ENCODE assay signal across 25 cellular contexts in genomic region chr5:64722588-64722987, GRCh38. TPM values are rescaled to one million over a fixed set of nuclear protein-coding genes. Genes with fewer than 3 reads are reported as not detected.
DNase-seq lines count a peak whose midpoint lies in the region; ATAC-seq, FAIRE-seq and TF ChIP-seq lines count a peak whose summit lies in the region.
"Had no signal": no experiment of that assay in that cellular context is flagged by ENCODE, and none has a peak within 500 bp of the region (broad histone marks: within the 10 kb centered on the region; RNA-seq: fewer than 3 reads in every experiment).

No MANE protein-coding gene starts in this region.

- 85% methylated on average over 3 of the region's 3 CpGs; no CpG with 5 or more reads in 1 of the 2 experiments for WGBS in H1 (ENCODE audit: extremely low coverage in 1 of 2, insufficient coverage in 1 of 2, insufficient read length in 1 of 2, insufficient replicate concordance in 2 of 2, low coverage in 1 of 2, low lambda C conversion rate in 2 of 2, missing lambda C conversion rate in 1 of 2), 2 experiments

- no TSS peak for BruUV-seq in Caco-2 (replicated peaks; lab: Mats Ljungman, UMichigan)

- H3K79me1 ChIP-seq in H1 (ENCODE audit: low read depth, low read length) = no peaks in the 10 kb centered on the region

- no peak overlapping the region for H2BK120ac ChIP-seq in H1 (replicated peaks; ENCODE audit: low read depth, low read length)

- TF ChIP-seq EP300 in H1 (IDR thresholded peaks at IDR 0.05; ENCODE audit: borderline replicate concordance in 1 of 2, low read depth in 2 of 2, low read length in 2 of 2) = no peak

- TF ChIP-seq RAD21 in H1 (IDR thresholded peaks at IDR 0.05 in 1 of 2, conservative IDR thresholded peaks at IDR 0.05 in 1 of 2; ENCODE audit: low read depth in 2 of 2, low read length in 2 of 2) = no peak

- TF ChIP-seq CTCF in H1 (IDR thresholded peaks at IDR 0.05; ENCODE audit: control extremely low read depth in 1 of 3, insufficient read depth in 1 of 3, low read depth in 1 of 3, low read length in 3 of 3) = no peak
- TF ChIP-seq CTCF in Caco-2 (IDR thresholded peaks at IDR 0.05; ENCODE audit: insufficient read depth in 1 of 2, low read depth in 1 of 2, low read length in 1 of 2, severe bottlenecking in 1 of 2, unreplicated experiment in 1 of 2) = no peak

- no peak overlapping the region for H4K91ac ChIP-seq in H1 (replicated peaks; ENCODE audit: insufficient read length, low read length)

- H3K23ac ChIP-seq in H1 (ENCODE audit: insufficient read length) = no peak overlapping the region

- H3K23me2 ChIP-seq in H1 (ENCODE audit: low read depth, low read length) = no peaks in the 10 kb centered on the region

- no peak for TF ChIP-seq POLR2A in H1 (IDR thresholded peaks at IDR 0.05; ENCODE audit: control extremely low read depth in 1 of 2, low read depth in 2 of 2, low read length in 2 of 2)

- H4K5ac ChIP-seq in H1 (ENCODE audit: insufficient read length, low read depth, low read length) = no peak overlapping the region

- H3K36me3 ChIP-seq in HUES6 (ENCODE audit: control insufficient read depth, insufficient read depth, low read length) (peaks cover 43% of the 10 kb centered on the region), H1 (ENCODE audit: control insufficient read depth in 2 of 4, insufficient read depth in 4 of 4, low read length in 3 of 4) (peaks cover 0 to 24% (median 3%) of the 10 kb centered on the region in 4 experiments; a peak in 5 of 8 replicates), Caco-2 (ENCODE audit: control insufficient read depth, insufficient read depth, low read length) (no peaks in the 10 kb centered on the region; the same call in 1 of the 2 replicates)

- no peak overlapping the region for H4K8ac ChIP-seq in H1 (ENCODE audit: extremely low read depth, insufficient read depth, low read length)

- H3K56ac ChIP-seq in H1 (replicated peaks; ENCODE audit: insufficient read length, low read depth, low read length) = no peak overlapping the region

- POLR2A ChIA-PET in H1 (lab: Charles Lee; ENCODE audit: partially characterized antibody) = interaction anchor here (0.9 to 1.2 kb wide), 2 partner anchors 45 to 46 kb away, joined by 3 to 5 read pairs; partner anchors contain the start of genes CWC27 and SREK1IP1
- POLR2A ChIA-PET in Caco-2 (lab: Charles Lee) = no interaction called here

- ATAC-seq in activated naive CD4-positive, alpha-beta T cell treated with anti-CD3 and anti-CD28 coated beads, Interleukin-2, amount 50 U/mL, for 72 hours = no peak
- ATAC-seq in sciatic nerve = no peak
- ATAC-seq: HepG2 had no signal

- no peak overlapping the region for H3K4me3 Mint-ChIP-seq in Caco-2 (ENCODE audit: unreplicated experiment)
- H3K4me3 Mint-ChIP-seq: CD4-positive, CD25-positive, alpha-beta regulatory T cell; CD8-positive, alpha-beta memory T cell; IgD-negative memory B cell had no signal

- H3K27me3 ChIP-seq in HUES6 (ENCODE audit: control insufficient read depth, insufficient read depth, low read length) (no peaks in the 10 kb centered on the region), H1 (replicated peaks in 1 of 4; ENCODE audit: control insufficient read depth in 3 of 4, extremely low read depth in 1 of 4, insufficient read depth in 3 of 4, low read length in 3 of 4) (no peaks in the 10 kb centered on the region), Caco-2 (replicated peaks; ENCODE audit: control insufficient read depth, insufficient read depth, low read length) (no peaks in the 10 kb centered on the region)
- H3K27me3 ChIP-seq: BE2C had no signal

- DNase-seq in H1 (ENCODE audit: low read depth in 1 of 2, low spot score in 2 of 2) (no peak), Caco-2 (no peak), sciatic nerve (ENCODE audit: low spot score) (no peak)
- DNase-seq in activated naive CD4-positive, alpha-beta T cell treated with anti-CD3 and anti-CD28 coated beads, Interleukin-2, amount 50 U/mL, for 72 hours (ENCODE audit: low spot score in 2 of 2) = no peak
- no peak for DNase-seq in effector CD8-positive, alpha-beta T cell (lab: John Stamatoyannopoulos, UW)
- DNase-seq: ACHN; BE2C; C1 segment of cervical spinal cord; CD4-positive, CD25-positive, alpha-beta regulatory T cell; CD8-positive, alpha-beta memory T cell; DMS153; DMS79; GDM1; GOT3; KBM-7 had no signal

- H3K9ac ChIP-seq in HUES6 (ENCODE audit: low read length) = no peak overlapping the region
- no peak overlapping the region for H3K9ac ChIP-seq in H1 (replicated peaks in 1 of 4; ENCODE audit: extremely low read depth in 1 of 4, low read depth in 3 of 4, low read length in 3 of 4)

- H2BK15ac ChIP-seq in H1 (ENCODE audit: low read length) = no peak overlapping the region

- intact Hi-C loops in Caco-2 (cut with micrococcal nuclease; ENCODE audit: unreplicated experiment) = no loop called here
- intact Hi-C loops in sciatic nerve (cut with DNase I) = no loop called here

- peak overlapping the region; percentile 62; the same call in 1 of the 2 replicates for H3K27ac ChIP-seq in HUES6 (ENCODE audit: low read depth, low read length)
- no peak overlapping the region for H3K27ac ChIP-seq in H1 (ENCODE audit: low read depth, low read length)

- H3K9me3 Mint-ChIP-seq in activated naive CD4-positive, alpha-beta T cell treated with anti-CD3 and anti-CD28 coated beads, Interleukin-2, amount 50 U/mL, for 72 hours = peaks cover 0 to 4% of the 10 kb centered on the region in 2 donors
- H3K9me3 Mint-ChIP-seq in Caco-2 (ENCODE audit: unreplicated experiment) = no peaks in the 10 kb centered on the region
- H3K9me3 Mint-ChIP-seq: CD8-positive, alpha-beta memory T cell; IgD-negative memory B cell had no signal

- no peaks in the 10 kb centered on the region for H3K79me2 ChIP-seq in H1 (ENCODE audit: control insufficient read depth in 1 of 2, insufficient read depth in 2 of 2, low read length in 2 of 2)

- H3K36me3 Mint-ChIP-seq in activated naive CD4-positive, alpha-beta T cell treated with anti-CD3 and anti-CD28 coated beads, Interleukin-2, amount 50 U/mL, for 72 hours = peaks cover 0 to 11% of the 10 kb centered on the region in 2 donors
- H3K36me3 Mint-ChIP-seq in Caco-2 (ENCODE audit: insufficient read depth, unreplicated experiment) = peaks cover 4% of the 10 kb centered on the region

- no peaks in the 10 kb centered on the region for H3K4me1 Mint-ChIP-seq in Caco-2 (ENCODE audit: low read depth, unreplicated experiment)
- H3K4me1 Mint-ChIP-seq: CD8-positive, alpha-beta memory T cell; IgD-negative memory B cell had no signal

- no peak overlapping the region for H3K4ac ChIP-seq in H1 (replicated peaks; ENCODE audit: insufficient read length, low read depth, low read length)

- H2AK5ac ChIP-seq in H1 (ENCODE audit: low read depth, low read length) = no peak overlapping the region

- H4K20me1 ChIP-seq in H1 (replicated peaks in 1 of 2; ENCODE audit: control insufficient read depth in 1 of 2, insufficient read depth in 2 of 2, low read length in 2 of 2) = no peaks in the 10 kb centered on the region

- H2BK12ac ChIP-seq in H1 (ENCODE audit: low read depth, low read length) = no peak overlapping the region

- FAIRE-seq in H1 (lab: Jason Lieb, UNC) (no peak), islet of Langerhans (lab: Jason Lieb, UNC) (peak; percentile 92)
- FAIRE-seq: A204.1, GM12892, GM18507, HepG2 had no signal

- H3K9me3 ChIP-seq in HUES6 (ENCODE audit: control insufficient read depth, insufficient read depth, low read depth, low read length) (no peaks in the 10 kb centered on the region), H1 (ENCODE audit: insufficient read depth in 2 of 2, low read depth in 1 of 2, low read length in 1 of 2) (no peaks in the 10 kb centered on the region), Caco-2 (no peaks in the 10 kb centered on the region)
- H3K9me3 ChIP-seq: BE2C, HAP-1 had no signal

- CTCF ChIA-PET in H1 (lab: Charles Lee; ENCODE audit: partially characterized antibody) (interaction anchor here (1.1 to 1.5 kb wide), 2 partner anchors 42 to 87 kb away, joined by 3 to 4 read pairs; no protein-coding TSS in a partner anchor), Caco-2 (lab: Charles Lee) (no interaction called here)

- no peak overlapping the region for H3K4me2 ChIP-seq in H1 (ENCODE audit: insufficient read depth in 1 of 2, low read depth in 2 of 2, low read length in 2 of 2)

- H2BK20ac ChIP-seq in H1 (ENCODE audit: low read length) = no peak overlapping the region

- no peak overlapping the region for H3K27ac Mint-ChIP-seq in activated naive CD4-positive, alpha-beta T cell treated with anti-CD3 and anti-CD28 coated beads, Interleukin-2, amount 50 U/mL, for 72 hours
- H3K27ac Mint-ChIP-seq in Caco-2 (ENCODE audit: unreplicated experiment) = no peak overlapping the region
- H3K27ac Mint-ChIP-seq: CD4-positive, CD25-positive, alpha-beta regulatory T cell; CD8-positive, alpha-beta memory T cell; IgD-negative memory B cell had no signal

- H3K4me3 ChIP-seq in HUES6 (ENCODE audit: low read depth, low read length) (no peak overlapping the region), H1 (ENCODE audit: extremely low read depth in 1 of 4, insufficient read depth in 2 of 4, low read depth in 3 of 4, low read length in 4 of 4) (no peak overlapping the region), Caco-2 (ENCODE audit: low read depth, low read length) (no peak overlapping the region)
- H3K4me3 ChIP-seq: HAP-1 had no signal

- H3K4me1 ChIP-seq in HUES6 (ENCODE audit: control insufficient read depth, insufficient read depth, low read length) (peaks cover 7% of the 10 kb centered on the region), H1 (replicated peaks in 1 of 4; ENCODE audit: control insufficient read depth in 3 of 4, insufficient read depth in 4 of 4, low read length in 3 of 4) (peaks cover 0 to 2% (median 0%) of the 10 kb centered on the region in 4 experiments; a peak in 1 of 7 replicates), Caco-2 (no peaks in the 10 kb centered on the region)
- H3K4me1 ChIP-seq: BE2C, HAP-1 had no signal

- no peak overlapping the region for H2BK5ac ChIP-seq in H1 (ENCODE audit: low read depth, low read length)

- no peaks in the 10 kb centered on the region for H3K27me3 Mint-ChIP-seq in Caco-2 (ENCODE audit: insufficient read depth, unreplicated experiment)
- H3K27me3 Mint-ChIP-seq: CD4-positive, CD25-positive, alpha-beta regulatory T cell; CD8-positive, alpha-beta memory T cell; IgD-negative memory B cell had no signal

- H2AFZ ChIP-seq in H1 (ENCODE audit: low read length) = no peak overlapping the region

- no peak overlapping the region for H3K14ac ChIP-seq in H1 (ENCODE audit: insufficient read length)

- no peak overlapping the region for H3K18ac ChIP-seq in H1 (ENCODE audit: extremely low read depth, low read length)

RNA-seq across cellular contexts. Expression of gene SHISAL2B, which starts 32.3 kb away (rescaled TPM):
- total RNA-seq in H1 (2021; fragmentation: NEBNext Ultra II Directional; extraction: Animal tissue kit (Norgen Biotek cat#: 25700)) = 8.6 and 10.6 TPM in 2 replicates
- polyA plus RNA-seq in H1 (2011; rRNA removed) = 12.4 and 14.2 TPM in 2 replicates
- 8.7 TPM for polyA plus RNA-seq in H1 (2011; cell fraction: cytosol; rRNA removed)
- polyA plus RNA-seq in H1 (2011; cell fraction: nucleus; rRNA removed) = 9.1 TPM
- 5.7 to 7.5 TPM (median 6.5 TPM) in 4 replicates for polyA plus RNA-seq in H1 (2012, experiment 1 of 2)
- polyA plus RNA-seq in H1 (2012, experiment 2 of 2) = 9.7 TPM
- polyA plus RNA-seq in H1 (2013, experiment 1 of 2) = 14.1 TPM
- polyA plus RNA-seq in H1 (2013, experiment 2 of 2) = 14.8 TPM
- polyA minus RNA-seq in H1 (2011; rRNA and poly(A)+ RNA removed) = 1.3 and 3.0 TPM in 2 replicates
- 3.2 TPM for polyA minus RNA-seq in H1 (2011; cell fraction: cytosol; rRNA and poly(A)+ RNA removed)
- polyA minus RNA-seq in H1 (2011; cell fraction: nucleus; rRNA and poly(A)+ RNA removed) = 9.2 TPM
- not detected for total RNA-seq in activated naive CD4-positive, alpha-beta T cell treated with anti-CD3 and anti-CD28 coated beads, Interleukin-2, amount 50 U/mL, for 72 hours
- total RNA-seq in Caco-2 (2022) (not detected in 2 replicates), sciatic nerve (not detected)
- total RNA-seq: CD4-positive, CD25-positive, alpha-beta regulatory T cell; CD8-positive, alpha-beta memory T cell; Daoy; HepG2; HT-29 had no signal
- polyA plus RNA-seq: CD4-positive, CD25-positive, alpha-beta regulatory T cell; CD8-positive, alpha-beta memory T cell; HepG2; IgD-negative memory B cell had no signal

RNA-seq across cellular contexts. Expression of gene SREK1IP1, which starts 45.9 kb away (rescaled TPM):
- total RNA-seq in H1 (2021; fragmentation: NEBNext Ultra II Directional; extraction: Animal tissue kit (Norgen Biotek cat#: 25700)) = 37.2 and 39.0 TPM in 2 replicates
- 4.0 and 6.2 TPM in 2 replicates for polyA plus RNA-seq in H1 (2011; rRNA removed)
- polyA plus RNA-seq in H1 (2011; cell fraction: cytosol; rRNA removed) = 7.2 TPM
- 6.9 TPM for polyA plus RNA-seq in H1 (2011; cell fraction: nucleus; rRNA removed)
- 10.3 to 15.8 TPM (median 14.4 TPM) in 4 replicates for polyA plus RNA-seq in H1 (2012, experiment 1 of 2)
- polyA plus RNA-seq in H1 (2012, experiment 2 of 2) = 4.6 TPM
- 29.2 TPM for polyA plus RNA-seq in H1 (2013, experiment 1 of 2)
- 29.2 TPM for polyA plus RNA-seq in H1 (2013, experiment 2 of 2)
- 10.6 and 13.1 TPM in 2 replicates for polyA minus RNA-seq in H1 (2011; rRNA and poly(A)+ RNA removed)
- 14.7 TPM for polyA minus RNA-seq in H1 (2011; cell fraction: cytosol; rRNA and poly(A)+ RNA removed)
- 23.6 TPM for polyA minus RNA-seq in H1 (2011; cell fraction: nucleus; rRNA and poly(A)+ RNA removed)
- 10 to 100 TPM; 14.8 to 28.9 TPM for total RNA-seq in activated naive CD4-positive, alpha-beta T cell treated with anti-CD3 and anti-CD28 coated beads, Interleukin-2, amount 50 U/mL, for 72 hours
- total RNA-seq in Caco-2 (2022) (21.7 and 21.9 TPM in 2 replicates), sciatic nerve (21.6 TPM)

RNA-seq across cellular contexts. Expression of gene CWC27, which starts 46.1 kb away (rescaled TPM):
- total RNA-seq in H1 (2021; fragmentation: NEBNext Ultra II Directional; extraction: Animal tissue kit (Norgen Biotek cat#: 25700)) = 41.1 and 43.4 TPM in 2 replicates
- polyA plus RNA-seq in H1 (2011; rRNA removed) = 10.7 and 24.9 TPM in 2 replicates
- 32.5 TPM for polyA plus RNA-seq in H1 (2011; cell fraction: cytosol; rRNA removed)
- polyA plus RNA-seq in H1 (2011; cell fraction: nucleus; rRNA removed) = 6.2 TPM
- polyA plus RNA-seq in H1 (2012, experiment 1 of 2) = 31.3 to 54.5 TPM (median 32.6 TPM) in 4 replicates
- 3.3 TPM for polyA plus RNA-seq in H1 (2012, experiment 2 of 2)
- 72.9 TPM for polyA plus RNA-seq in H1 (2013, experiment 1 of 2)
- polyA plus RNA-seq in H1 (2013, experiment 2 of 2) = 76.7 TPM
- polyA minus RNA-seq in H1 (2011; rRNA and poly(A)+ RNA removed) = 30.8 and 41.1 TPM in 2 replicates
- polyA minus RNA-seq in H1 (2011; cell fraction: cytosol; rRNA and poly(A)+ RNA removed) = 12.6 TPM
- 69.4 TPM for polyA minus RNA-seq in H1 (2011; cell fraction: nucleus; rRNA and poly(A)+ RNA removed)
- total RNA-seq in activated naive CD4-positive, alpha-beta T cell treated with anti-CD3 and anti-CD28 coated beads, Interleukin-2, amount 50 U/mL, for 72 hours = 10 to 100 TPM; 29.7 to 31.0 TPM
- total RNA-seq in Caco-2 (2022) = 32.9 TPM in 2 replicates
- 27.6 TPM for total RNA-seq in sciatic nerve
